1 cellular context compared by ENCODE assay signal in the genomic region with DNA sequence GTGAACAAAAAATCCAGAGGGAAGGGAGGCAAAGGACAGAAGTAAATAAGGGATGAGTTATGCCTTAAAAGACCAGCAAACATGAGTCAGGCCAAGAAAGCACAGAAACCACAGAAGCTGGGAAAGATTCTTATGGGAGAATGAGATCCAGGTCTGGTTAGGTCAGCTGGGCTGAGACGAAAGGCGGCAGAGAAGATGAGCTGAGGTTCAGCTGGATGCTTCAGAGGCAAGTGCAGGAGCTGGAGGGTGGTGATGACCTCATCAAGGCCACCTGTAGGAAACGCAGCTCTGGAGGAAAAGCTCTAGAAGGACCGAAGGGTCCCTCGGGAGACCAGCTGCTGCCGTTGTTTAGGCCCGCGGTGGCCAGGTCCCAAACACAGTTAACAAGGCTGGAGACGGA.
TF ChIP-seq lines count a peak whose summit lies in the region.

No MANE protein-coding gene starts in this region.

TF ChIP-seq in GM12878, 131 proteins besides CTCF, POLR2A, EP300 and RAD21 (continued from another document):
- TF ChIP-seq ELK1 (IDR thresholded peaks at IDR 0.05; ENCODE audit: low read depth, low read length) (no peak), RB1 (IDR thresholded peaks at IDR 0.05; ENCODE audit: borderline replicate concordance) (no peak), SMAD1 (IDR thresholded peaks at IDR 0.05; ENCODE audit: low read depth, partially characterized antibody) (no peak)
